Comparison of ENCODE assay signal across 8 cellular contexts in the genomic region with DNA sequence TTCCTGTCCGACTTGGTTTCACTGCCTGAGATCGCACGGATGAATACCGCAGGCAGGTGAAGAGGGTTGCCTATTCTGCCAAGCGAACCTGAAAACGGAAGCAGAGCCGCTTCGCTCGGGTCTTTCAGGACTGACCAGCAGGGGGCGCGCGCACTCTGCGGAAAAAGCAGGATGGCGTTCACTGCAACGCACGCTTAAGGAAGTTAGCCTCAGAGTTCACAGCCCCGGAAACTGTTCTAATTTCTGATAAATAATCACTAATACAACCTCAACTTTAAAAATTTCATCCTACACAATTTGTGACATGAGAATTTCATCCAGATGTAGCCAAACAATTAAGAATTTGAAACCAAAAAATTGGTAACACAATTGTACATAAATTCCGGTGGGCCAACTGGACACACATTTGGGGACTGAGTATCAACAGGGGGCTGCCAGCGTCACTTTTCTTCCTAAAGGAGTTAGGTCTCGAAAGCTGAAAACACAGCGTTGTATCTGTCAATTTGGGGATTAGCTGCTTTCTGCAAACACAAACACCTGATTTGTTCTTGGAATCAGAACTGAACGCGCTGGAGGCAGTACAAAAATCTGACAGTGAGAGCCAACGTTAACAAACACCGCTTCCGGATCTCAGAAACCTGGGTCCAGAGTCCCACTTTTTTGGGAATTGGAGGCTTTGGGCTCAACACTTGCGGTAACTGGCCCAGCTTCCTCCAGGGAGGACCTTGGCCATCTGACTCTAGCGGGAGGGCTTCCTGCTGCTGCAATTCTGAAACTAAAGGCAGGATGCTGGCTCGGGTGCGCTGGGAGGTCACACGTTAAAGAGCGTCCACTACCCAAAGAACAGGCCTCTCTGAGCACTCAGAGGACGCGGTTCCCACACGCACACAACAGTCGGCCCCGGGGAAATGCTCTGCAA. TPM values are rescaled to one million over a fixed set of nuclear protein-coding genes. Genes with fewer than 3 reads are reported as not detected.
A peak's percentile ranks its signal among the peaks of the same experiment; 100 is the strongest.
DNase-seq lines count a peak whose midpoint lies in the region; ATAC-seq and TF ChIP-seq lines count a peak whose summit lies in the region.

No MANE protein-coding gene starts in this region.

- no peaks in the 10 kb centered on the region for H3K9me3 ChIP-seq in lung (ENCODE audit: control insufficient read depth in 2 of 2, insufficient read depth in 1 of 2, low read length in 1 of 2)

- peaks cover 5 to 28% of the 10 kb centered on the region in 2 donors for H3K4me1 ChIP-seq in lung (ENCODE audit: control insufficient read depth in 2 of 2, insufficient read depth in 2 of 2, low read length in 2 of 2)

- peak overlapping the region; percentile 54 for H3K4me3 Mint-ChIP-seq in dendritic cell treated with granulocyte-macrophage colony-stimulating factor and Interleukin-4, amounts not matched to agents 40 ng/mL and 50 ng/mL, for 4 days

- ATAC-seq in GM18502 (IDR thresholded peaks at IDR 0.05; ENCODE audit: poor library complexity, unreplicated experiment) (peak; percentile 57), HG03103 (IDR thresholded peaks at IDR 0.05; ENCODE audit: low read depth, unreplicated experiment) (peak; percentile 42), lung (ENCODE audit: insufficient read depth, low FRiP score) (peak; percentile 84)

- H3K27ac ChIP-seq in lung (ENCODE audit: low read depth in 1 of 2, low read length in 1 of 2): peak overlapping the region; percentile 38 to 85

- no peaks in the 10 kb centered on the region for H3K27me3 ChIP-seq in lung (ENCODE audit: control insufficient read depth, insufficient read depth)

- H3K4me1 Mint-ChIP-seq in dendritic cell treated with granulocyte-macrophage colony-stimulating factor and Interleukin-4, amounts not matched to agents 40 ng/mL and 50 ng/mL, for 4 days (ENCODE audit: low read depth): peaks cover 49% of the 10 kb centered on the region

- DNase-seq in A172 (ENCODE audit: low spot score): peak; percentile 66
- peak; percentile 83 for DNase-seq in NCI-H748 (lab: John Stamatoyannopoulos, UW; ENCODE audit: unreplicated experiment)
- peak; percentile 91 for DNase-seq in activated CD4-positive, alpha-beta T cell treated with anti-CD3 and anti-CD28 coated beads, Interleukin-2, amount 50 U/mL, for 1 hour
- DNase-seq in lung (ENCODE audit: low spot score): peak; percentile 92
- DNase-seq in stimulated activated CD4-positive, alpha-beta T cell treated with anti-CD3 and anti-CD28 coated beads, TNF-alpha, amount 100 ng/mL, for 24 hours (ENCODE audit: low read depth in 3 of 3): peak; percentile 81 to 89 (median 83)

- peaks cover 6 to 17% of the 10 kb centered on the region in 2 donors for H3K36me3 ChIP-seq in lung (ENCODE audit: control insufficient read depth in 2 of 2, insufficient read depth in 2 of 2, low read length in 2 of 2)

- peak; percentile 92 for TF ChIP-seq CTCF in lung (IDR thresholded peaks at IDR 0.05; ENCODE audit: control extremely low read depth, extremely low read depth)

- peaks cover 58% of the 10 kb centered on the region for H3K36me3 Mint-ChIP-seq in dendritic cell treated with granulocyte-macrophage colony-stimulating factor and Interleukin-4, amounts not matched to agents 40 ng/mL and 50 ng/mL, for 4 days (ENCODE audit: low read depth)

- H3K27ac Mint-ChIP-seq in dendritic cell treated with granulocyte-macrophage colony-stimulating factor and Interleukin-4, amounts not matched to agents 40 ng/mL and 50 ng/mL, for 4 days: peak overlapping the region; percentile 37

- WGBS in lung, 2 donors: 15 to 16% methylated on average over 37 of the region's 37 CpGs

- no peak overlapping the region for H3K4me3 ChIP-seq in lung

- H3K27me3 Mint-ChIP-seq in dendritic cell treated with granulocyte-macrophage colony-stimulating factor and Interleukin-4, amounts not matched to agents 40 ng/mL and 50 ng/mL, for 4 days: peaks cover 2% of the 10 kb centered on the region

- intact Hi-C loops in dendritic cell treated with granulocyte-macrophage colony-stimulating factor and Interleukin-4, amounts not matched to agents 40 ng/mL and 50 ng/mL, for 4 days (cut with micrococcal nuclease): loop anchor here (1.0 to 5.0 kb wide), 6 partner anchors 145 to 415 kb away; no protein-coding TSS in a partner anchor

- H3K9me3 Mint-ChIP-seq in dendritic cell treated with granulocyte-macrophage colony-stimulating factor and Interleukin-4, amounts not matched to agents 40 ng/mL and 50 ng/mL, for 4 days: no peaks in the 10 kb centered on the region

RNA-seq across cellular contexts. Expression of a gene that starts 8.8 kb away (rescaled TPM):
- 38.6 and 50.8 TPM in 2 replicates for total RNA-seq in A172 (2014; rRNA removed; shearing (Covaris generic))
- 10 to 100 TPM; 21.0 to 49.5 TPM for total RNA-seq in lung
- polyA plus RNA-seq in lung: 10 to 100 TPM; 37.1 to 53.8 TPM
